Comparison of ENCODE assay signal across 9 cellular contexts in genomic region chr16:74607967-74608356, GRCh38. TPM values are rescaled to one million over a fixed set of nuclear protein-coding genes. Genes with fewer than 3 reads are reported as not detected.
DNase-seq lines count a peak whose midpoint lies in the region; ATAC-seq, FAIRE-seq and TF ChIP-seq lines count a peak whose summit lies in the region.
"Had no signal": no experiment of that assay in that cellular context is flagged by ENCODE, and none has a peak within 500 bp of the region (broad histone marks: within the 10 kb centered on the region; RNA-seq: fewer than 3 reads in every experiment).

No MANE protein-coding gene starts in this region.

- no peak for ATAC-seq in stimulated activated naive CD8-positive, alpha-beta T cell treated with anti-CD3 and anti-CD28 coated beads, Interleukin-15, amount 100 ng/mL, for 72 hours

- FAIRE-seq in GM12891 (lab: Jason Lieb, UNC) (no peak), RCC 7860 (lab: Jason Lieb, UNC) (no peak)

- peaks cover 46% of the 10 kb centered on the region for H3K4me1 Mint-ChIP-seq in activated CD4-positive, alpha-beta T cell treated with anti-CD3 and anti-CD28 coated beads, Interleukin-2, amount 10 ng/mL, durations not matched to agents 24 days and 14 days
- H3K4me1 Mint-ChIP-seq in stimulated activated naive CD8-positive, alpha-beta T cell treated with anti-CD3 and anti-CD28 coated beads, Interleukin-15, amount 100 ng/mL, for 72 hours = peaks cover 45% of the 10 kb centered on the region

- no peaks in the 10 kb centered on the region for H3K27me3 Mint-ChIP-seq in activated CD4-positive, alpha-beta T cell treated with anti-CD3 and anti-CD28 coated beads, Interleukin-2, amount 10 ng/mL, durations not matched to agents 24 days and 14 days
- H3K27me3 Mint-ChIP-seq in stimulated activated naive CD8-positive, alpha-beta T cell treated with anti-CD3 and anti-CD28 coated beads, Interleukin-15, amount 100 ng/mL, for 72 hours = no peaks in the 10 kb centered on the region

- peak; percentile 62 for DNase-seq in activated CD4-positive, alpha-beta T cell treated with anti-CD3 and anti-CD28 coated beads, Interleukin-2, amount 10 ng/mL, durations not matched to agents 24 days and 14 days
- DNase-seq in activated CD4-positive, alpha-beta T cell treated with anti-CD3 and anti-CD28 coated beads, Interleukin-2, amount 50 U/mL, for 48 hours = no peak
- DNase-seq in SHP77 (lab: John Stamatoyannopoulos, UW) = peak; percentile 68 to 70
- DNase-seq in foreskin fibroblast = peak; percentile 46 to 71
- no peak for DNase-seq in stimulated activated naive CD8-positive, alpha-beta T cell treated with anti-CD3 and anti-CD28 coated beads, Interleukin-15, amount 100 ng/mL, for 72 hours
- no peak for DNase-seq in GM12891 (ENCODE audit: insufficient read length, low spot score)
- DNase-seq in stimulated activated CD8-positive, alpha-beta memory T cell treated with anti-CD3 and anti-CD28 coated beads, Interleukin-4, amount 100 ng/mL, for 48 hours = no peak
- DNase-seq in RCC 7860 (ENCODE audit: low spot score) = no peak
- DNase-seq: T1000 had no signal

- H3K4me3 ChIP-seq in foreskin fibroblast (ENCODE audit: low read depth in 1 of 2, low read length in 2 of 2) = no peak overlapping the region

- peak overlapping the region; percentile 87 for H3K4me3 Mint-ChIP-seq in activated CD4-positive, alpha-beta T cell treated with anti-CD3 and anti-CD28 coated beads, Interleukin-2, amount 10 ng/mL, durations not matched to agents 24 days and 14 days
- H3K4me3 Mint-ChIP-seq in stimulated activated naive CD8-positive, alpha-beta T cell treated with anti-CD3 and anti-CD28 coated beads, Interleukin-15, amount 100 ng/mL, for 72 hours = peak overlapping the region; percentile 17 to 93

- no peak for TF ChIP-seq POLR2A in GM12891 (IDR thresholded peaks at IDR 0.05; ENCODE audit: low read depth, low read length)

- intact Hi-C loops in activated CD4-positive, alpha-beta T cell treated with anti-CD3 and anti-CD28 coated beads, Interleukin-2, amount 10 ng/mL, durations not matched to agents 24 days and 14 days (cut with micrococcal nuclease) = loop anchor here (1.0 to 10.0 kb wide), 5 partner anchors 18 to 311 kb away; partner anchors contain the start of gene PSMD7

- TF ChIP-seq CTCF in foreskin fibroblast (IDR thresholded peaks at IDR 0.05; ENCODE audit: low read depth, low read length) = no peak

- H3K27ac Mint-ChIP-seq in activated CD4-positive, alpha-beta T cell treated with anti-CD3 and anti-CD28 coated beads, Interleukin-2, amount 10 ng/mL, durations not matched to agents 24 days and 14 days = no peak overlapping the region
- peak overlapping the region in 1 of 2 donors; percentile 59 for H3K27ac Mint-ChIP-seq in stimulated activated naive CD8-positive, alpha-beta T cell treated with anti-CD3 and anti-CD28 coated beads, Interleukin-15, amount 100 ng/mL, for 72 hours

- H3K9me3 Mint-ChIP-seq in activated CD4-positive, alpha-beta T cell treated with anti-CD3 and anti-CD28 coated beads, Interleukin-2, amount 10 ng/mL, durations not matched to agents 24 days and 14 days = peaks cover 3% of the 10 kb centered on the region
- H3K9me3 Mint-ChIP-seq in stimulated activated naive CD8-positive, alpha-beta T cell treated with anti-CD3 and anti-CD28 coated beads, Interleukin-15, amount 100 ng/mL, for 72 hours = no peaks in the 10 kb centered on the region

- H3K36me3 Mint-ChIP-seq in activated CD4-positive, alpha-beta T cell treated with anti-CD3 and anti-CD28 coated beads, Interleukin-2, amount 10 ng/mL, durations not matched to agents 24 days and 14 days (ENCODE audit: low read depth) = peaks cover 17% of the 10 kb centered on the region

TF ChIP-seq in GM12891, 5 proteins besides CTCF, POLR2A, EP300 and RAD21:
- TF ChIP-seq TAF1 (IDR thresholded peaks at IDR 0.05; ENCODE audit: low read depth, low read length) = no peak
- no peak for TF ChIP-seq POU2F2 (IDR thresholded peaks at IDR 0.05; ENCODE audit: low read depth, low read length)
- no peak for TF ChIP-seq POLR2AphosphoS5 (IDR thresholded peaks at IDR 0.05; ENCODE audit: low read depth, low read length)
- no peak for TF ChIP-seq SPI1 (IDR thresholded peaks at IDR 0.05; ENCODE audit: low read depth, low read length)
- TF ChIP-seq PAX5 (IDR thresholded peaks at IDR 0.05; ENCODE audit: insufficient read depth, low read length, severe bottlenecking) = no peak

RNA-seq across cellular contexts. Expression of gene GLG1, which starts 1.0 kb away (rescaled TPM):
- 64.1 and 64.7 TPM in 2 replicates for total RNA-seq in activated CD4-positive, alpha-beta T cell treated with anti-CD3 and anti-CD28 coated beads, Interleukin-2, amount 10 ng/mL, durations not matched to agents 24 days and 14 days
- polyA plus RNA-seq in GM12891 (2012; ENCODE audit: low read depth, missing spikeins) = 24.9 TPM

RNA-seq across cellular contexts. Expression of gene RFWD3, which starts 58.7 kb away (rescaled TPM):
- total RNA-seq in activated CD4-positive, alpha-beta T cell treated with anti-CD3 and anti-CD28 coated beads, Interleukin-2, amount 10 ng/mL, durations not matched to agents 24 days and 14 days = 109 and 117 TPM in 2 replicates
- 23.3 TPM for polyA plus RNA-seq in GM12891 (2012; ENCODE audit: low read depth, missing spikeins)

Comparison
In these comparisons a context has a peak if more than half of its experiments do, and no peak if none do; other contexts are left out.
1. DNase-seq: peak in activated CD4-positive, alpha-beta T cell treated with anti-CD3 and anti-CD28 coated beads, Interleukin-2, amount 10 ng/mL, durations not matched to agents 24 days and 14 days (single experiment), SHP77 (2 of 2) and foreskin fibroblast (2 of 2); none in activated CD4-positive, alpha-beta T cell treated with anti-CD3 and anti-CD28 coated beads, Interleukin-2, amount 50 U/mL, for 48 hours (0 of 2), stimulated activated naive CD8-positive, alpha-beta T cell treated with anti-CD3 and anti-CD28 coated beads, Interleukin-15, amount 100 ng/mL, for 72 hours (0 of 2), GM12891 (single experiment), stimulated activated CD8-positive, alpha-beta memory T cell treated with anti-CD3 and anti-CD28 coated beads, Interleukin-4, amount 100 ng/mL, for 48 hours (single experiment) and RCC 7860 (single experiment).